1 cellular context compared by ENCODE assay signal in genomic region chr18:80033181-80034067, GRCh38.
TF ChIP-seq lines count a peak whose summit lies in the region.

No MANE protein-coding gene starts in this region.

TF ChIP-seq in HepG2, 621 proteins besides CTCF, POLR2A, EP300 and RAD21 (continued from another document and continues in another):
- TF ChIP-seq THAP9 (CRISPR knock-in tag; IDR thresholded peaks at IDR 0.05; ENCODE audit: borderline replicate concordance) (0 out of 2 replicates have a peak, but pooled peaks have one; percentile 24), SNAI1 (CRISPR knock-in tag; IDR thresholded peaks at IDR 0.05; ENCODE audit: borderline replicate concordance) (no peak), MYC (CRISPR knock-in tag; IDR thresholded peaks at IDR 0.05; ENCODE audit: borderline replicate concordance) (peak; percentile 82; the same call in 1 of the 2 replicates), NR2F2 (IDR thresholded peaks at IDR 0.05; ENCODE audit: borderline replicate concordance, low read depth) (no peak), ARID3A (IDR thresholded peaks at IDR 0.05; ENCODE audit: low read depth, low read length) (no peak), HIVEP1 (CRISPR knock-in tag; IDR thresholded peaks at IDR 0.05) (0 out of 2 replicates have a peak, but pooled peaks have one; percentile 22), MXD1 (CRISPR knock-in tag; IDR thresholded peaks at IDR 0.05) (peak; percentile 38; the same call in 1 of the 2 replicates), ZEB1 (IDR thresholded peaks at IDR 0.05; ENCODE audit: insufficient replicate concordance, low read depth) (no peak), ZNF646 (CRISPR knock-in tag; IDR thresholded peaks at IDR 0.05) (peak; percentile 46; the same call in 1 of the 2 replicates), ZSCAN21 (CRISPR knock-in tag; IDR thresholded peaks at IDR 0.05; ENCODE audit: borderline replicate concordance) (no peak), PAX8 (CRISPR knock-in tag; IDR thresholded peaks at IDR 0.05; ENCODE audit: borderline replicate concordance) (no peak), HMGXB4 (CRISPR knock-in tag; IDR thresholded peaks at IDR 0.05; ENCODE audit: borderline replicate concordance in 1 of 2, low read depth in 1 of 2) (no peak), GLMP (CRISPR knock-in tag; IDR thresholded peaks at IDR 0.05; ENCODE audit: borderline replicate concordance) (no peak), TMF1 (CRISPR knock-in tag; IDR thresholded peaks at IDR 0.05; ENCODE audit: low read depth) (no peak), ZNF574 (CRISPR knock-in tag; IDR thresholded peaks at IDR 0.05) (peak; percentile 44; the same call in 1 of the 2 replicates), FOXA3 (CRISPR knock-in tag; IDR thresholded peaks at IDR 0.05) (no peak), ZMAT5 (CRISPR knock-in tag; IDR thresholded peaks at IDR 0.05; ENCODE audit: borderline replicate concordance, low read depth) (no peak), RBFOX2 (IDR thresholded peaks at IDR 0.05; ENCODE audit: low read depth, low read length) (peak; percentile 50; the same call in 1 of the 2 replicates), AFF4 (CRISPR knock-in tag; IDR thresholded peaks at IDR 0.05) (no peak), ZNF724P (CRISPR knock-in tag; IDR thresholded peaks at IDR 0.05; ENCODE audit: borderline replicate concordance) (peak; percentile 50; the same call in 1 of the 2 replicates), ATAD3A (CRISPR knock-in tag; IDR thresholded peaks at IDR 0.05) (no peak), HOXA7 (CRISPR knock-in tag; IDR thresholded peaks at IDR 0.05) (no peak), ATF7-NPFF (CRISPR knock-in tag; IDR thresholded peaks at IDR 0.05; ENCODE audit: low read depth) (0 out of 2 replicates have a peak, but pooled peaks have one; percentile 32), ZNF546 (CRISPR knock-in tag; conservative IDR thresholded peaks at IDR 0.05) (no peak), IRF1 (CRISPR knock-in tag; IDR thresholded peaks at IDR 0.05; ENCODE audit: low read depth) (no peak), FOXO1 (CRISPR knock-in tag; IDR thresholded peaks at IDR 0.05) (no peak), ZFP37 (CRISPR knock-in tag; IDR thresholded peaks at IDR 0.05; ENCODE audit: borderline replicate concordance) (0 out of 2 replicates have a peak, but pooled peaks have one; percentile 28), ZNF788 (CRISPR knock-in tag; IDR thresholded peaks at IDR 0.05; ENCODE audit: borderline replicate concordance) (0 out of 2 replicates have a peak, but pooled peaks have one; percentile 24), ZNF629 (CRISPR knock-in tag; conservative IDR thresholded peaks at IDR 0.05) (no peak), CENPBD1 (CRISPR knock-in tag; IDR thresholded peaks at IDR 0.05; ENCODE audit: borderline replicate concordance, low read depth) (no peak), NFKBIZ (CRISPR knock-in tag; IDR thresholded peaks at IDR 0.05) (no peak)
